ENCODE assay signal across 25 cellular contexts in the genomic region with DNA sequence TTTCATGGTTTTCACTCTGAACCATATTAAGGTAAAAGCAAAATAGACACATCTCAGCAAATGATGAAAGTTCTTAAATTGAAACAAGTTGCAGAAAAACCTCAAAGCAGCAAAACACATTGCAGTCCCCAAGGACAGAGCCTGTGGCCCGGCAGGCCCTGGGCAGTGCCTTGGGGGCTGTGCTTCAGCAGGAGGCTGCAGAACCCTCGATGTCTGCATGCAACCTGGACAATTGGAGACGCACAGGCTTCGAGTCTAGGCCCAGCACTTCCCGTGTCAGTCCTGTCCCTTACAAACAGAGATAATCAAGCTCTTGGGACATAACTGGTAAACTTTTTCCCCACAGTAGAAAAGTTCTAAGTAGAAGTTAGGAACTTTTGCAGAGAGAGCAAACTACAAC. TPM values are rescaled to one million over a fixed set of nuclear protein-coding genes. Genes with fewer than 3 reads are reported as not detected.
DNase-seq lines count a peak whose midpoint lies in the region.
"Had no signal": no experiment of that assay in that cellular context is flagged by ENCODE, and none has a peak within 500 bp of the region (broad histone marks: within the 10 kb centered on the region; RNA-seq: fewer than 3 reads in every experiment).

No MANE protein-coding gene starts in this region.

- H2AFZ ChIP-seq in Karpas-422 (ENCODE audit: low read length) = no peak overlapping the region
- H2AFZ ChIP-seq: neural progenitor cell had no signal

- H3K36me3 ChIP-seq in Karpas-422 (ENCODE audit: insufficient read depth, low read length) (peaks cover 69% of the 10 kb centered on the region), subcutaneous abdominal adipose tissue (ENCODE audit: control insufficient read depth in 5 of 5, insufficient read depth in 5 of 5, low read length in 5 of 5) (peaks cover 2 to 30% (median 19%) of the 10 kb centered on the region in 5 donors)

- H3K36me3 Mint-ChIP-seq in activated naive CD4-positive, alpha-beta T cell treated with anti-CD3 and anti-CD28 coated beads, Interleukin-2, amount 50 U/mL, for 24 hours = peaks cover 13% of the 10 kb centered on the region
- H3K36me3 Mint-ChIP-seq in activated naive CD4-positive, alpha-beta T cell treated with anti-CD3 and anti-CD28 coated beads for 36 hours (ENCODE audit: low read depth) = peaks cover 19% of the 10 kb centered on the region

- intact Hi-C loops in activated naive CD4-positive, alpha-beta T cell treated with anti-CD3 and anti-CD28 coated beads for 36 hours (cut with micrococcal nuclease) = no loop called here

- no peak overlapping the region for H3K4me3 Mint-ChIP-seq in activated naive CD4-positive, alpha-beta T cell treated with anti-CD3 and anti-CD28 coated beads, Interleukin-2, amount 50 U/mL, for 24 hours
- H3K4me3 Mint-ChIP-seq in activated naive CD4-positive, alpha-beta T cell treated with anti-CD3 and anti-CD28 coated beads for 36 hours = no peak overlapping the region
- H3K4me3 Mint-ChIP-seq: IgD-negative memory B cell, neural progenitor cell had no signal

- no peaks in the 10 kb centered on the region for H3K9me2 ChIP-seq in Karpas-422 (replicated peaks; ENCODE audit: insufficient read depth, low read length)

- peaks cover 92% of the 10 kb centered on the region for H3K79me2 ChIP-seq in Karpas-422 (ENCODE audit: low read length)

- H3K9me3 ChIP-seq in Karpas-422 (ENCODE audit: low read length) = no peaks in the 10 kb centered on the region
- H3K9me3 ChIP-seq in subcutaneous abdominal adipose tissue (ENCODE audit: control insufficient read depth in 5 of 5, low read length in 5 of 5) = no peaks in the 10 kb centered on the region
- H3K9me3 ChIP-seq: adrenal gland, body of pancreas, thoracic aorta had no signal

- peak overlapping the region; percentile 23 for H3K27ac Mint-ChIP-seq in activated naive CD4-positive, alpha-beta T cell treated with anti-CD3 and anti-CD28 coated beads, Interleukin-2, amount 50 U/mL, for 24 hours
- H3K27ac Mint-ChIP-seq in activated naive CD4-positive, alpha-beta T cell treated with anti-CD3 and anti-CD28 coated beads for 36 hours = no peak overlapping the region
- H3K27ac Mint-ChIP-seq: IgD-negative memory B cell, neural progenitor cell had no signal

- no peak overlapping the region for H3K9ac ChIP-seq in Karpas-422 (ENCODE audit: low read length)
- H3K9ac ChIP-seq in subcutaneous abdominal adipose tissue (ENCODE audit: low read length in 5 of 5) = no peak overlapping the region
- H3K9ac ChIP-seq: neural progenitor cell had no signal

- no peaks in the 10 kb centered on the region for H3K9me3 Mint-ChIP-seq in activated naive CD4-positive, alpha-beta T cell treated with anti-CD3 and anti-CD28 coated beads, Interleukin-2, amount 50 U/mL, for 24 hours
- peaks cover 3% of the 10 kb centered on the region for H3K9me3 Mint-ChIP-seq in activated naive CD4-positive, alpha-beta T cell treated with anti-CD3 and anti-CD28 coated beads for 36 hours

- H3K27me3 Mint-ChIP-seq in activated naive CD4-positive, alpha-beta T cell treated with anti-CD3 and anti-CD28 coated beads, Interleukin-2, amount 50 U/mL, for 24 hours = no peaks in the 10 kb centered on the region
- H3K27me3 Mint-ChIP-seq in activated naive CD4-positive, alpha-beta T cell treated with anti-CD3 and anti-CD28 coated beads for 36 hours (ENCODE audit: low read depth) = no peaks in the 10 kb centered on the region
- H3K27me3 Mint-ChIP-seq: IgD-negative memory B cell had no signal

- H3K4me2 ChIP-seq in Karpas-422 (ENCODE audit: low read depth, low read length, poor library complexity, severe bottlenecking) = no peak overlapping the region
- H3K4me2 ChIP-seq: A549, neural progenitor cell had no signal

- H3K4me1 ChIP-seq in Karpas-422 (ENCODE audit: low read length) (peaks cover 23% of the 10 kb centered on the region), subcutaneous abdominal adipose tissue (ENCODE audit: control insufficient read depth in 5 of 5, insufficient read depth in 5 of 5, low read length in 5 of 5) (peaks cover 7 to 53% (median 45%) of the 10 kb centered on the region in 5 donors)

- H3K4me3 ChIP-seq in Karpas-422 (ENCODE audit: low read length) (no peak overlapping the region), subcutaneous abdominal adipose tissue (ENCODE audit: low read depth in 1 of 5, low read length in 5 of 5) (peak overlapping the region in 1 of 5 donors; percentile 8)
- H3K4me3 ChIP-seq: A549, adrenal gland, body of pancreas, dorsolateral prefrontal cortex, neural progenitor cell, thoracic aorta had no signal

- H3K27me3 ChIP-seq in Karpas-422 (ENCODE audit: low read length) (no peaks in the 10 kb centered on the region), subcutaneous abdominal adipose tissue (ENCODE audit: control insufficient read depth in 5 of 5, insufficient read depth in 4 of 5, low read length in 5 of 5) (no peaks in the 10 kb centered on the region)
- H3K27me3 ChIP-seq: adrenal gland, body of pancreas, dorsolateral prefrontal cortex, neural progenitor cell had no signal

- peak overlapping the region; percentile 27; the same call in 1 of the 2 replicates for H3K27ac ChIP-seq in Karpas-422 (ENCODE audit: low read length)
- peak overlapping the region; percentile 100 for H3K27ac ChIP-seq in epithelial cell of prostate
- H3K27ac ChIP-seq in subcutaneous abdominal adipose tissue (ENCODE audit: low read depth, low read length) = peak overlapping the region; percentile 76
- H3K27ac ChIP-seq: neural progenitor cell, thoracic aorta had no signal

- CTCF ChIA-PET in activated naive CD4-positive, alpha-beta T cell treated with anti-CD3 and anti-CD28 coated beads for 36 hours (lab: Charles Lee) = interaction anchor here (0.6 kb wide), 2 partner anchors 10 to 149 kb away, joined by 3 read pairs; no protein-coding TSS in a partner anchor

- peaks cover 56% of the 10 kb centered on the region for H3K4me1 Mint-ChIP-seq in activated naive CD4-positive, alpha-beta T cell treated with anti-CD3 and anti-CD28 coated beads, Interleukin-2, amount 50 U/mL, for 24 hours
- peaks cover 65% of the 10 kb centered on the region for H3K4me1 Mint-ChIP-seq in activated naive CD4-positive, alpha-beta T cell treated with anti-CD3 and anti-CD28 coated beads for 36 hours (ENCODE audit: low read depth)

- H4K20me1 ChIP-seq in Karpas-422 (ENCODE audit: insufficient read depth, low read depth, low read length) = peaks cover 62% of the 10 kb centered on the region

- no peak for DNase-seq in activated naive CD4-positive, alpha-beta T cell treated with anti-CD3 and anti-CD28 coated beads for 36 hours
- DNase-seq in Karpas-422 (no peak), epithelial cell of prostate (ENCODE audit: low read depth, low spot score) (no peak), NOMO-1 treated with DMSO at 0.1 percent for 48 hours (lab: John Stamatoyannopoulos, UW; ENCODE audit: unreplicated experiment) (no peak), islet precursor cell (no peak), GOT3 (lab: John Stamatoyannopoulos, UW) (no peak)
- DNase-seq: activated CD4-positive, alpha-beta T cell treated with anti-CD3 and anti-CD28 coated beads, Interleukin-2, amount 50 U/mL, for 48 hours; activated gamma-delta T cell treated with Interleukin-2 at 50 U/mL for 16 hours; AML-193; body of pancreas; cerebellar nuclear complex; GDM1; NCI-H1092 treated with DMSO at 0.1 percent for 48 hours; NCI-H187; NCI-H2171 treated with DMSO at 0.1 percent for 48 hours; NCI-H524; stimulated activated naive CD8-positive, alpha-beta T cell treated with anti-CD3 and anti-CD28 coated beads, Interleukin-15, Interleukin-2, amounts not matched to agents 100 U/mL and 50 U/mL, for 24 hours had no signal

RNA-seq across cellular contexts. Expression of gene PYGB, which starts 9.2 kb away (rescaled TPM):
- total RNA-seq in activated naive CD4-positive, alpha-beta T cell treated with anti-CD3 and anti-CD28 coated beads for 36 hours = 10 to 100 TPM; 19.6 to 20.0 TPM
- total RNA-seq in Karpas-422 (2014; rRNA removed; shearing (Covaris generic); ENCODE audit: low replicate concordance) = 188 and 302 TPM in 2 replicates

Comparison
In these comparisons a context has a peak if more than half of its experiments do, and no peak if none do; other contexts are left out.
1. H3K27ac ChIP-seq: peak in every context shown above with its lines; median percentile 100 in epithelial cell of prostate; 76 in subcutaneous abdominal adipose tissue; 27 in Karpas-422.